Comparison of ENCODE assay signal across 16 cellular contexts in the genomic region with DNA sequence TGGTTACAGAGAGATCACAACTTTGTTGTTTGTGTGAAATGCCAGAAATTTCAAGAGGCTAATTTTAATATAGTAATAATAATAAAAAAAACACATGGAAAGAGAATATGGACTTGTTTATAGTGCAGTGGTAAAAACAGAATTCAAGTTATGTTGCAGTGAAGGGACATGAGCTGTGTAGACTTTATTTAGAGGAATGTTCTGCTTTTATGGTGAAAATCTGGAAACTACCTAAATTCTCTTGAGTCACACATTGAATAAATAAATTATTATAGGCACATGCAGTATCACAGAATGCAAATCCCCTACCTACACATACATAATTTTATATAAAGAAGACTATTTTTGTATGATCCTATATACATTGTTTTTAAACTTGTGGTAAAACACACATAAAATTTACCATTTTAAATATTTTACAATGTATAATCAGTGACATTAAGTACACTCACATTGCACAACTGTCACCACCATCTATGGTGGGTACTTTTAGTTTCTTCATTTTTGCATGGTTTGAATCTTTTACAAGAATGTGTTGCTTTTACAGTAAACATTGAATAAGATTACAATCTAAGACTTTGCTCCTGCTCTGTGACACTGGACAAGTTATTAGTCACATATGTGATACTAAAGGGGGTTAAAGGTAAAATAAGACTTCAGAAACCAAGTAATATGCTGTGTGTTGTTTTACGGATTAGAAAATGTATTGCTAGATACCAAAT.
"Had no signal": no experiment of that assay in that cellular context is flagged by ENCODE, and none has a peak within 500 bp of the region (broad histone marks: within the 10 kb centered on the region; RNA-seq: fewer than 3 reads in every experiment).

No MANE protein-coding gene starts in this region.

- H3K27me3 Mint-ChIP-seq: activated CD4-positive, alpha-beta T cell treated with anti-CD3 and anti-CD28 coated beads, Interleukin-2, amount 10 ng/mL, durations not matched to agents 24 days and 14 days; activated naive CD8-positive, alpha-beta T cell; brain; stimulated activated naive CD8-positive, alpha-beta T cell treated with anti-CD3 and anti-CD28 coated beads, Interleukin-15, amount 100 ng/mL, for 72 hours; type B pancreatic cell had no signal

- H3K27me3 ChIP-seq: sigmoid colon had no signal

- H3K4me1 Mint-ChIP-seq: activated CD4-positive, alpha-beta T cell treated with anti-CD3 and anti-CD28 coated beads, Interleukin-2, amount 10 ng/mL, durations not matched to agents 24 days and 14 days had no signal

- H3K9me3 ChIP-seq: sigmoid colon had no signal

- H3K27ac ChIP-seq: sigmoid colon had no signal

- H3K4me3 Mint-ChIP-seq: activated CD4-positive, alpha-beta T cell treated with anti-CD3 and anti-CD28 coated beads, Interleukin-2, amount 10 ng/mL, durations not matched to agents 24 days and 14 days; activated naive CD8-positive, alpha-beta T cell; activated T-cell treated with anti-CD3 and anti-CD28 coated beads, Interleukin-2, amount 50 U/mL, for 72 hours; brain; stimulated activated naive CD8-positive, alpha-beta T cell treated with anti-CD3 and anti-CD28 coated beads, Interleukin-15, amount 100 ng/mL, for 72 hours; type B pancreatic cell had no signal

- DNase-seq: activated CD4-positive, alpha-beta T cell treated with anti-CD3 and anti-CD28 coated beads, Interleukin-2, amount 10 ng/mL, durations not matched to agents 24 days and 14 days; activated CD4-positive, CD25-positive, alpha-beta regulatory T cell; activated CD8-positive, alpha-beta memory T cell treated with anti-CD3 and anti-CD28 coated beads, Interleukin-2, amount 50 U/mL, for 48 hours; activated gamma-delta T cell treated with Interleukin-2 at 50 U/mL for 16 hours; activated T-cell treated with anti-CD3 and anti-CD28 coated beads, Interleukin-2, amount 50 U/mL, for 72 hours; central memory CD4-positive, alpha-beta T cell; effector CD8-positive, alpha-beta T cell; hypothalamus; left ventricle myocardium superior; sigmoid colon; stimulated activated CD4-positive, alpha-beta T cell treated with anti-CD3 and anti-CD28 coated beads, Interleukin-1b, Interleukin-23, amount 100 ng/mL, for 48 hours; stimulated activated naive CD8-positive, alpha-beta T cell treated with anti-CD3 and anti-CD28 coated beads, Interleukin-15, amount 100 ng/mL, for 72 hours; SW 1271 had no signal

- H3K4me3 ChIP-seq: sigmoid colon had no signal

- H3K9me3 Mint-ChIP-seq: activated CD4-positive, alpha-beta T cell treated with anti-CD3 and anti-CD28 coated beads, Interleukin-2, amount 10 ng/mL, durations not matched to agents 24 days and 14 days; activated T-cell treated with anti-CD3 and anti-CD28 coated beads, Interleukin-2, amount 50 U/mL, for 72 hours; brain; stimulated activated naive CD8-positive, alpha-beta T cell treated with anti-CD3 and anti-CD28 coated beads, Interleukin-15, amount 100 ng/mL, for 72 hours; type B pancreatic cell had no signal

- H3K4me1 ChIP-seq: sigmoid colon had no signal

- H3K27ac Mint-ChIP-seq: activated CD4-positive, alpha-beta T cell treated with anti-CD3 and anti-CD28 coated beads, Interleukin-2, amount 10 ng/mL, durations not matched to agents 24 days and 14 days; activated naive CD8-positive, alpha-beta T cell; activated T-cell treated with anti-CD3 and anti-CD28 coated beads, Interleukin-2, amount 50 U/mL, for 72 hours; stimulated activated naive CD8-positive, alpha-beta T cell treated with anti-CD3 and anti-CD28 coated beads, Interleukin-15, amount 100 ng/mL, for 72 hours; type B pancreatic cell had no signal
